Comparison of ENCODE assay signal across 26 cellular contexts in genomic region chr4:150139297-150139696, GRCh38.
DNase-seq lines count a peak whose midpoint lies in the region; ATAC-seq and TF ChIP-seq lines count a peak whose summit lies in the region.
"Had no signal": no experiment of that assay in that cellular context is flagged by ENCODE, and none has a peak within 500 bp of the region (broad histone marks: within the 10 kb centered on the region; RNA-seq: fewer than 3 reads in every experiment).

No MANE protein-coding gene starts in this region.

- no peak overlapping the region for H2AFZ ChIP-seq in SK-N-SH (ENCODE audit: low read depth)
- H2AFZ ChIP-seq: hepatocyte had no signal

- peaks cover 49% of the 10 kb centered on the region for H3F3A ChIP-seq in SK-N-SH (replicated peaks; ENCODE audit: insufficient read depth)

- TF ChIP-seq CTCF in GM12865 (IDR thresholded peaks at IDR 0.05; ENCODE audit: insufficient read depth, low read depth, low read length, missing control alignments) (no peak), astrocyte of the spinal cord (IDR thresholded peaks at IDR 0.05; ENCODE audit: low read depth, low read length) (no peak), nephron progenitor cell (IDR thresholded peaks at IDR 0.05) (no peak), omental fat pad (IDR thresholded peaks at IDR 0.05) (no peak), SK-N-SH (IDR thresholded peaks at IDR 0.05) (no peak)

- H3K4me3 Mint-ChIP-seq in nephron progenitor cell, result no peak overlapping the region
- H3K4me3 Mint-ChIP-seq: activated naive CD4-positive, alpha-beta T cell treated with anti-CD3 and anti-CD28 coated beads, Interleukin-2, amount 50 U/mL, for 24 hours; activated T-helper 17 cell treated with anti-CD3 and anti-CD28 coated beads, Interleukin-2, amount 50 U/mL, for 72 hours; central memory CD8-positive, alpha-beta T cell; immature natural killer cell; stimulated activated naive CD8-positive, alpha-beta T cell treated with anti-CD3 and anti-CD28 coated beads, Interleukin-15, amount 100 ng/mL, for 72 hours; WTC11 had no signal

- no peaks in the 10 kb centered on the region for H3K9me3 ChIP-seq in SK-N-SH
- H3K9me3 ChIP-seq: esophagus squamous epithelium, gastrocnemius medialis, thyroid gland had no signal

- peaks cover 17% of the 10 kb centered on the region for H3K9me3 Mint-ChIP-seq in nephron progenitor cell
- H3K9me3 Mint-ChIP-seq: activated naive CD4-positive, alpha-beta T cell treated with anti-CD3 and anti-CD28 coated beads, Interleukin-2, amount 50 U/mL, for 24 hours; activated T-helper 17 cell treated with anti-CD3 and anti-CD28 coated beads, Interleukin-2, amount 50 U/mL, for 72 hours; central memory CD8-positive, alpha-beta T cell; stimulated activated naive CD8-positive, alpha-beta T cell treated with anti-CD3 and anti-CD28 coated beads, Interleukin-15, amount 100 ng/mL, for 72 hours had no signal

- peaks cover 18% of the 10 kb centered on the region for H3K36me3 Mint-ChIP-seq in nephron progenitor cell (ENCODE audit: low read depth)
- H3K36me3 Mint-ChIP-seq: activated naive CD4-positive, alpha-beta T cell treated with anti-CD3 and anti-CD28 coated beads, Interleukin-2, amount 50 U/mL, for 24 hours; immature natural killer cell had no signal

- H3K27ac ChIP-seq in SK-N-SH (ENCODE audit: low read depth in 2 of 2, low read length in 1 of 2), result peak overlapping the region in 1 of 2 experiments; percentile 26; a peak in 2 of 4 replicates
- H3K27ac ChIP-seq: esophagus squamous epithelium, gastrocnemius medialis, hepatocyte, thyroid gland had no signal

- no peak for TF ChIP-seq RAD21 in SK-N-SH (IDR thresholded peaks at IDR 0.05; ENCODE audit: low read length)

- H3K4me2 ChIP-seq in SK-N-SH, result no peak overlapping the region
- H3K4me2 ChIP-seq: hepatocyte had no signal

- TF ChIP-seq EP300 in SK-N-SH (IDR thresholded peaks at IDR 0.05; ENCODE audit: borderline replicate concordance in 1 of 2, low read depth in 1 of 2, low read length in 1 of 2), result no peak

- peaks cover 4% of the 10 kb centered on the region for H3K27me3 Mint-ChIP-seq in nephron progenitor cell (ENCODE audit: low read depth, poor library complexity)
- H3K27me3 Mint-ChIP-seq: activated naive CD4-positive, alpha-beta T cell treated with anti-CD3 and anti-CD28 coated beads, Interleukin-2, amount 50 U/mL, for 24 hours; activated T-helper 17 cell treated with anti-CD3 and anti-CD28 coated beads, Interleukin-2, amount 50 U/mL, for 72 hours had no signal

- H3K4me1 ChIP-seq in SK-N-SH (ENCODE audit: control insufficient read depth in 1 of 2, insufficient read depth in 2 of 2, low read depth in 1 of 2, low read length in 1 of 2), result peaks cover 0 to 59% of the 10 kb centered on the region in 2 experiments
- H3K4me1 ChIP-seq: gastrocnemius medialis, thyroid gland had no signal

- H4K20me1 ChIP-seq in SK-N-SH (ENCODE audit: insufficient read depth), result no peaks in the 10 kb centered on the region; the same call in 1 of the 2 replicates

- H3K36me3 ChIP-seq in SK-N-SH (replicated peaks in 1 of 2; ENCODE audit: control insufficient read depth in 1 of 2, insufficient read depth in 2 of 2, low read length in 1 of 2), result peaks cover 0 to 8% of the 10 kb centered on the region in 2 experiments
- H3K36me3 ChIP-seq: esophagus squamous epithelium, gastrocnemius medialis, thyroid gland had no signal

- H3K79me2 ChIP-seq in SK-N-SH (ENCODE audit: insufficient read depth), result peaks cover 90% of the 10 kb centered on the region
- H3K79me2 ChIP-seq: hepatocyte had no signal

- ATAC-seq in HG03565 (IDR thresholded peaks at IDR 0.05; ENCODE audit: unreplicated experiment) (peak; percentile 53), omental fat pad (ENCODE audit: low FRiP score) (no peak)
- ATAC-seq: activated T-helper 17 cell treated with anti-CD3 and anti-CD28 coated beads, Interleukin-2, amount 50 U/mL, for 72 hours; gastrocnemius medialis; left lobe of liver; Panc1; stimulated activated naive CD8-positive, alpha-beta T cell treated with anti-CD3 and anti-CD28 coated beads, Interleukin-15, amount 100 ng/mL, for 72 hours; WTC11 had no signal

- no peak overlapping the region for H3K9ac ChIP-seq in SK-N-SH

- whole genome bisulfite sequencing in SK-N-SH (ENCODE audit: low lambda C conversion rate), result 77% methylated on average over 4 of the region's 4 CpGs

- CTCF ChIA-PET in SK-N-SH (lab: Yijun Ruan, JAX), result interaction anchor here (0.8 kb wide), 1 partner anchor 103 kb away, joined by 3 read pairs; no protein-coding TSS in a partner anchor

- in situ Hi-C loops in astrocyte of the spinal cord (cut with HindIII; ENCODE audit: low sequenced_read_pairs), result no loop called here

- DNase-seq in GM12865 (ENCODE audit: low read depth), result peak; percentile 6
- peak; percentile 52 for DNase-seq in astrocyte of the spinal cord (ENCODE audit: low read depth, low spot score)
- no peak for DNase-seq in nephron progenitor cell
- no peak for DNase-seq in omental fat pad (ENCODE audit: low spot score)
- DNase-seq in SK-N-SH, result no peak
- no peak for DNase-seq in stimulated activated CD8-positive, alpha-beta memory T cell treated with anti-CD3 and anti-CD28 coated beads, Interleukin-4, amount 100 ng/mL, for 48 hours
- DNase-seq: ACHN; activated CD4-positive, alpha-beta T cell treated with anti-CD3 and anti-CD28 coated beads, Interleukin-2, amount 50 U/mL, for 4 hours; dermis blood vessel endothelial cell; DMS153; esophagus squamous epithelium; gastrocnemius medialis; immature natural killer cell; NCI-H1092; NCI-H1694 treated with DMSO at 0.1 percent for 48 hours; SIG-M5; stimulated activated naive CD8-positive, alpha-beta T cell treated with anti-CD3 and anti-CD28 coated beads, Interleukin-15, amount 100 ng/mL, for 72 hours; thyroid gland had no signal

- peak overlapping the region; percentile 46 for H3K27ac Mint-ChIP-seq in nephron progenitor cell
- H3K27ac Mint-ChIP-seq: activated naive CD4-positive, alpha-beta T cell treated with anti-CD3 and anti-CD28 coated beads, Interleukin-2, amount 50 U/mL, for 24 hours; activated T-helper 17 cell treated with anti-CD3 and anti-CD28 coated beads, Interleukin-2, amount 50 U/mL, for 72 hours; immature natural killer cell; stimulated activated naive CD8-positive, alpha-beta T cell treated with anti-CD3 and anti-CD28 coated beads, Interleukin-15, amount 100 ng/mL, for 72 hours; WTC11 had no signal

- H3K4me1 Mint-ChIP-seq in nephron progenitor cell, result peaks cover 15% of the 10 kb centered on the region
- H3K4me1 Mint-ChIP-seq: activated naive CD4-positive, alpha-beta T cell treated with anti-CD3 and anti-CD28 coated beads, Interleukin-2, amount 50 U/mL, for 24 hours; central memory CD8-positive, alpha-beta T cell; immature natural killer cell had no signal

- no peaks in the 10 kb centered on the region for H3K9me2 ChIP-seq in SK-N-SH

- POLR2A ChIA-PET in SK-N-SH (lab: Yijun Ruan, JAX), result no interaction called here

- H3K27me3 ChIP-seq in SK-N-SH (ENCODE audit: insufficient read depth), result no peaks in the 10 kb centered on the region
- H3K27me3 ChIP-seq: gastrocnemius medialis, hepatocyte, thyroid gland had no signal

- no peak overlapping the region for H3K4me3 ChIP-seq in GM12865 (ENCODE audit: low read depth, low read length)
- no peak overlapping the region for H3K4me3 ChIP-seq in astrocyte of the spinal cord (ENCODE audit: low read depth, low read length)
- no peak overlapping the region for H3K4me3 ChIP-seq in SK-N-SH (ENCODE audit: low read depth in 2 of 2, low read length in 1 of 2)
- H3K4me3 ChIP-seq: esophagus squamous epithelium, gastrocnemius medialis, hepatocyte, thyroid gland had no signal

TF ChIP-seq in SK-N-SH, 30 proteins besides CTCF, POLR2A, EP300 and RAD21 (continues in another document):
- TF ChIP-seq RFX5 (IDR thresholded peaks at IDR 0.05; ENCODE audit: low read length), result no peak
- no peak for TF ChIP-seq IRF3 (IDR thresholded peaks at IDR 0.05; ENCODE audit: low read depth, low read length)
- no peak for TF ChIP-seq POLR2AphosphoS5 (IDR thresholded peaks at IDR 0.05; ENCODE audit: low read depth, low read length)
- TF ChIP-seq EZH2phosphoT487 (IDR thresholded peaks at IDR 0.05; ENCODE audit: borderline replicate concordance, low read depth), result no peak
- no peak for TF ChIP-seq JUND (IDR thresholded peaks at IDR 0.05)
- TF ChIP-seq NRF1 (IDR thresholded peaks at IDR 0.05; ENCODE audit: low read depth, low read length), result no peak
- TF ChIP-seq PBX3 (IDR thresholded peaks at IDR 0.05), result no peak
- no peak for TF ChIP-seq FOSL2 (IDR thresholded peaks at IDR 0.05; ENCODE audit: borderline replicate concordance, low read depth)
- TF ChIP-seq USF1 (IDR thresholded peaks at IDR 0.05; ENCODE audit: borderline replicate concordance, low read depth), result no peak
- no peak for TF ChIP-seq MEF2A (IDR thresholded peaks at IDR 0.05; ENCODE audit: borderline replicate concordance, low read depth)
- TF ChIP-seq GATA2 (CRISPR knock-in tag; IDR thresholded peaks at IDR 0.05), result no peak
- TF ChIP-seq RXRA (IDR thresholded peaks at IDR 0.05; ENCODE audit: borderline replicate concordance, low read depth), result no peak

Comparison
In these comparisons a context has a peak if more than half of its experiments do, and no peak if none do; other contexts are left out.
1. DNase-seq: peak in GM12865 (single experiment) and astrocyte of the spinal cord (single experiment); none in nephron progenitor cell (single experiment), omental fat pad (single experiment), SK-N-SH (single experiment) and stimulated activated CD8-positive, alpha-beta memory T cell treated with anti-CD3 and anti-CD28 coated beads, Interleukin-4, amount 100 ng/mL, for 48 hours (single experiment).